Comparison of ENCODE assay signal across 8 cellular contexts in genomic region chr19:7921302-7921954, GRCh38. TPM values are rescaled to one million over a fixed set of nuclear protein-coding genes. Genes with fewer than 3 reads are reported as not detected.
DNase-seq lines count a peak whose midpoint lies in the region; ATAC-seq and TF ChIP-seq lines count a peak whose summit lies in the region.

No MANE protein-coding gene starts in this region.

- no peak for ATAC-seq in HG03521 (IDR thresholded peaks at IDR 0.05; ENCODE audit: unreplicated experiment)

- peak overlapping the region; percentile 13 for H3K4me2 ChIP-seq in neural cell (ENCODE audit: low read length)

- TF ChIP-seq CTCF in C4-2B (conservative IDR thresholded peaks at IDR 0.05) = no peak
- TF ChIP-seq CTCF in colonic mucosa (IDR thresholded peaks at IDR 0.05) = no peak
- TF ChIP-seq CTCF in neural cell (IDR thresholded peaks at IDR 0.05; ENCODE audit: poor library complexity, severe bottlenecking) = no peak

- H3F3A ChIP-seq in neural cell (ENCODE audit: insufficient read depth, low read length, poor library complexity, severe bottlenecking) = no peaks in the 10 kb centered on the region

- H3K79me2 ChIP-seq in neural cell (replicated peaks; ENCODE audit: insufficient read depth, low read length) = peaks cover 14% of the 10 kb centered on the region

- H3K4me1 ChIP-seq in colonic mucosa = peaks cover 7% of the 10 kb centered on the region

- H3K27ac ChIP-seq in C4-2B = peak overlapping the region; percentile 83
- peak overlapping the region; percentile 80 for H3K27ac ChIP-seq in colonic mucosa
- peak overlapping the region; percentile 49 for H3K27ac ChIP-seq in neural cell (ENCODE audit: low read length)

- intact Hi-C loops in colonic mucosa (cut with DNase I) = loop anchor here (10.0 kb wide), 1 partner anchor 67 kb away; no protein-coding TSS in a partner anchor

- H4K20me1 ChIP-seq in neural cell (ENCODE audit: insufficient read depth) = peaks cover 10% of the 10 kb centered on the region

- H3K9ac ChIP-seq in colonic mucosa (ENCODE audit: low read depth in 2 of 2, low read length in 2 of 2) = peak overlapping the region; percentile 48 to 68
- peak overlapping the region; percentile 26 for H3K9ac ChIP-seq in neural cell (ENCODE audit: low read length)

- no peak overlapping the region for H2AFZ ChIP-seq in neural cell (ENCODE audit: low read depth, low read length)

- H3K9me2 ChIP-seq in neural cell (ENCODE audit: insufficient read depth, low read length) = no peaks in the 10 kb centered on the region

- DNase-seq in MG63 (no peak), colonic mucosa (no peak), NCI-H226 (no peak), iPS-NIHi7 (ENCODE audit: extremely low spot score) (no peak)
- no peak for DNase-seq in activated CD4-positive, CD25-positive, alpha-beta regulatory T cell treated with anti-CD3 and anti-CD28 coated beads, Interleukin-2, amount 50 U/mL, for 72 hours

- peaks cover 19% of the 10 kb centered on the region for H3K36me3 ChIP-seq in MG63
- H3K36me3 ChIP-seq in colonic mucosa = no peaks in the 10 kb centered on the region
- no peaks in the 10 kb centered on the region for H3K36me3 ChIP-seq in neural cell (ENCODE audit: insufficient read depth, low read length)

- peaks cover 12% of the 10 kb centered on the region for H3K27me3 ChIP-seq in MG63
- peaks cover 24% of the 10 kb centered on the region for H3K27me3 ChIP-seq in colonic mucosa
- H3K27me3 ChIP-seq in neural cell (ENCODE audit: insufficient read depth, low read depth, low read length) = peaks cover 24% of the 10 kb centered on the region

- H3K4me3 ChIP-seq in MG63 (peak overlapping the region; percentile 58), colonic mucosa (peak overlapping the region; percentile 45), neural cell (ENCODE audit: low read length) (peak overlapping the region; percentile 85)

- no peak for TF ChIP-seq EP300 in neural cell (conservative IDR thresholded peaks at IDR 0.05; ENCODE audit: poor library complexity, severe bottlenecking)

- H3K9me3 ChIP-seq in MG63 (no peaks in the 10 kb centered on the region), colonic mucosa (no peaks in the 10 kb centered on the region), neural cell (ENCODE audit: low read length) (no peaks in the 10 kb centered on the region)

- no peak for TF ChIP-seq RAD21 in neural cell (conservative IDR thresholded peaks at IDR 0.05)

TF ChIP-seq in neural cell, 6 proteins besides CTCF, POLR2A, EP300 and RAD21:
- TF ChIP-seq MXI1 (conservative IDR thresholded peaks at IDR 0.05; ENCODE audit: poor library complexity, severe bottlenecking) = no peak
- TF ChIP-seq EZH2 (IDR thresholded peaks at IDR 0.05; ENCODE audit: borderline replicate concordance, insufficient read depth, low read length, poor library complexity, severe bottlenecking) = no peak
- no peak for TF ChIP-seq POLR2AphosphoS5 (IDR thresholded peaks at IDR 0.05)
- TF ChIP-seq REST (IDR thresholded peaks at IDR 0.05; ENCODE audit: borderline replicate concordance) = no peak

RNA-seq across cellular contexts. Expression of gene SNAPC2, which starts 1.3 kb away (rescaled TPM):
- 39.9 and 45.1 TPM in 2 replicates for total RNA-seq in MG63 (2014; rRNA removed; shearing (Covaris generic); ENCODE audit: low replicate concordance)
- total RNA-seq in colonic mucosa = 10 to 100 TPM; 13.4 to 15.4 TPM
- 12.8 and 13.2 TPM in 2 replicates for polyA plus RNA-seq in neural cell
- polyA minus RNA-seq in neural cell = 10.5 and 11.3 TPM in 2 replicates

RNA-seq across cellular contexts. Expression of gene CTXN1, which starts 4.5 kb away (rescaled TPM):
- total RNA-seq in MG63 (2014; rRNA removed; shearing (Covaris generic); ENCODE audit: low replicate concordance) = 8.5 and 16.2 TPM in 2 replicates
- total RNA-seq in colonic mucosa = 1 to 10 TPM; 1.5 to 4.4 TPM
- polyA plus RNA-seq in neural cell = 24.7 and 34.1 TPM in 2 replicates
- 34.8 and 39.0 TPM in 2 replicates for polyA minus RNA-seq in neural cell

RNA-seq across cellular contexts. Expression of gene TGFBR3L, which starts 6.8 kb away (rescaled TPM):
- total RNA-seq in MG63 (2014; rRNA removed; shearing (Covaris generic); ENCODE audit: low replicate concordance) = 0.46 TPM in 1 of 2 replicates, not detected in the other
- not detected for total RNA-seq in colonic mucosa
- polyA plus RNA-seq in neural cell = not detected in 2 replicates
- polyA minus RNA-seq in neural cell = not detected in 2 replicates

RNA-seq across cellular contexts. Expression of gene MAP2K7, which starts 17.8 kb away (rescaled TPM):
- 21.2 and 38.6 TPM in 2 replicates for total RNA-seq in MG63 (2014; rRNA removed; shearing (Covaris generic); ENCODE audit: low replicate concordance)
- total RNA-seq in colonic mucosa = 10 to 100 TPM; 26.3 to 38.3 TPM
- 9.2 and 13.4 TPM in 2 replicates for polyA plus RNA-seq in neural cell
- polyA minus RNA-seq in neural cell = 9.7 and 10.3 TPM in 2 replicates

RNA-seq across cellular contexts. Expression of gene TIMM44, which starts 22.0 kb away (rescaled TPM):
- total RNA-seq in MG63 (2014; rRNA removed; shearing (Covaris generic); ENCODE audit: low replicate concordance) = 132 and 210 TPM in 2 replicates
- 100 to 1,000 TPM in 1 of 2 donors, 10 to 100 TPM in 1; 50.8 to 118 TPM for total RNA-seq in colonic mucosa
- 48.3 and 56.7 TPM in 2 replicates for polyA plus RNA-seq in neural cell
- 37.3 and 39.7 TPM in 2 replicates for polyA minus RNA-seq in neural cell
